Comparison of ENCODE assay signal across 12 cellular contexts in the genomic region with DNA sequence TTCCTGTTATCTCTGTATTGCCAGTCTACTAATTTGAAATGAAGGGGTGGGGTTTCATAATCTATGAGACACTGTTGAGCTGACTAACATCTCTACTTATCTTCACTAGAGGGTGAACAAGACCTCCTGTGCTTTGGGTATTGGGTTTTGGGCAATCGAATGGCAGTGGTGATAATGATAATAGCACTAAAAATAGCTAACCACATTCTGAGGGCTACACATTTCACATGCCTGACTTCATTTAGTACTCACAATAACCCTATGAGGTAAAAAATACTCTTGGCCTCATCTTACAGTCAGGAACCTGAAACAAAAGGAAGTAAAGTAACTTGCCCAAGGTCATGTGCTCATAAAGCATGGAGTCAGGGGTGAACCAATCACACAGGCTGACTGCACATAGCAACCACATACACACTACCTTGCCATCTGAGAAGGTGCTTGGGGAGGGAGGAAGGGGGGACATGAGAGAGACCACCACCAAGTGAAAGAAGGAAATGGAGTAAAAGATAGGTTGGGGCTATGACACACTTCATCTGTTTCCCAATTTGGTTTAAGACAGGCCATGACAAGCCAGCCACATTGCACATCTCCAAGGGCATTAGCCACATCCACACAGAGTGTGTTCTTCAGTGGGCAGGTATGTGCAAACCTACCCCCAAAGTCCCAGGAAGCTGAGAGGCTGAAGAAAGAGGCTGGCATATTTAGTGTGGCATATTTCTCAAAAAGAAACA.
A peak's percentile ranks its signal among the peaks of the same experiment; 100 is the strongest.
DNase-seq lines count a peak whose midpoint lies in the region; ATAC-seq and TF ChIP-seq lines count a peak whose summit lies in the region.
"Had no signal": no experiment of that assay in that cellular context is flagged by ENCODE, and none has a peak within 500 bp of the region (broad histone marks: within the 10 kb centered on the region; RNA-seq: fewer than 3 reads in every experiment).

No MANE protein-coding gene starts in this region.

- H2BK5ac ChIP-seq in trophoblast cell (ENCODE audit: low read depth, low read length, poor library complexity): no peak overlapping the region

- H3K36me3 ChIP-seq in trophoblast cell (ENCODE audit: control insufficient read depth in 1 of 2, insufficient read depth in 2 of 2, low read length in 2 of 2): peaks cover 0 to 3% of the 10 kb centered on the region in 2 experiments

- H2AFZ ChIP-seq in trophoblast cell (ENCODE audit: insufficient read depth, low read length, poor library complexity): no peak overlapping the region

- TF ChIP-seq CTCF in HFFc6 (IDR thresholded peaks at IDR 0.05): no peak

- peaks cover 57% of the 10 kb centered on the region for H3K4me1 Mint-ChIP-seq in HFFc6 (ENCODE audit: low read depth)
- H3K4me1 Mint-ChIP-seq: activated CD8-positive, alpha-beta memory T cell treated with anti-CD3 and anti-CD28 coated beads, Interleukin-2, amount 10 ng/mL, durations not matched to agents 7 days and 5 days; CD8-positive, alpha-beta memory T cell; neural crest cell had no signal

- H3K27me3 Mint-ChIP-seq in HFFc6 (ENCODE audit: insufficient read depth): peaks cover 1% of the 10 kb centered on the region; the same call in 1 of the 2 replicates
- H3K27me3 Mint-ChIP-seq: activated CD8-positive, alpha-beta memory T cell treated with anti-CD3 and anti-CD28 coated beads, Interleukin-2, amount 10 ng/mL, durations not matched to agents 7 days and 5 days; CD8-positive, alpha-beta memory T cell had no signal

- H3K79me1 ChIP-seq in trophoblast cell (ENCODE audit: low read length): no peaks in the 10 kb centered on the region

- H4K12ac ChIP-seq in trophoblast cell (ENCODE audit: low read depth, low read length): no peak overlapping the region

- H3K36me3 Mint-ChIP-seq in HFFc6 (ENCODE audit: low read depth): peaks cover 20% of the 10 kb centered on the region
- H3K36me3 Mint-ChIP-seq: activated CD8-positive, alpha-beta memory T cell treated with anti-CD3 and anti-CD28 coated beads, Interleukin-2, amount 10 ng/mL, durations not matched to agents 7 days and 5 days; CD8-positive, alpha-beta memory T cell had no signal

- H3K27ac Mint-ChIP-seq in HFFc6: peak overlapping the region; percentile 84
- H3K27ac Mint-ChIP-seq: activated CD8-positive, alpha-beta memory T cell treated with anti-CD3 and anti-CD28 coated beads, Interleukin-2, amount 10 ng/mL, durations not matched to agents 7 days and 5 days; CD8-positive, alpha-beta memory T cell had no signal

- H3K9ac ChIP-seq in trophoblast cell (ENCODE audit: low read length): no peak overlapping the region

- H3K4me2 ChIP-seq in trophoblast cell (ENCODE audit: low read length): no peak overlapping the region

- no peak overlapping the region for H3K4ac ChIP-seq in trophoblast cell (ENCODE audit: low read depth, low read length)

- no peaks in the 10 kb centered on the region for H3K4me1 ChIP-seq in trophoblast cell (ENCODE audit: control insufficient read depth in 1 of 2, insufficient read depth in 2 of 2, low read length in 2 of 2)

- peaks cover 3% of the 10 kb centered on the region for H3K9me3 ChIP-seq in trophoblast cell (ENCODE audit: insufficient read depth, low read depth, low read length)

- H3K27me3 ChIP-seq in trophoblast cell (ENCODE audit: insufficient read depth, low read length): no peaks in the 10 kb centered on the region

- no peak overlapping the region for H2BK120ac ChIP-seq in trophoblast cell (ENCODE audit: insufficient read depth, low read length, poor library complexity)

- H2BK12ac ChIP-seq in trophoblast cell (ENCODE audit: low read length): no peak overlapping the region

- no CpG with 5 or more reads among the region's 1 CpG for WGBS in trophoblast cell (ENCODE audit: extremely low coverage, insufficient coverage, insufficient read length)

- peak; percentile 31 for DNase-seq in GM04503 (ENCODE audit: low read depth)
- DNase-seq in HFFc6: peak; percentile 38
- DNase-seq in RPMI7951 (ENCODE audit: low read depth): peak; percentile 31
- peak; percentile 67 for DNase-seq in iris pigment epithelial cell (ENCODE audit: low read depth)
- DNase-seq in activated naive CD4-positive, alpha-beta T cell treated with Interleukin-2 at 50 U/mL for 16 hours: no peak
- DNase-seq in trophoblast cell: no peak
- no peak for DNase-seq in left lobe of liver (ENCODE audit: low spot score)
- DNase-seq: activated CD8-positive, alpha-beta memory T cell treated with anti-CD3 and anti-CD28 coated beads, Interleukin-2, amount 10 ng/mL, durations not matched to agents 7 days and 5 days; CD8-positive, alpha-beta memory T cell; stimulated activated CD4-positive, alpha-beta T cell treated with anti-CD3 and anti-CD28 coated beads, Interleukin-12 subunit alpha, Interleukin-12 subunit beta, amount 100 ng/mL, for 4 hours had no signal

- no peak overlapping the region for H3K14ac ChIP-seq in trophoblast cell (ENCODE audit: low read length)

- H2AK5ac ChIP-seq in trophoblast cell (ENCODE audit: low read length): no peak overlapping the region

- H3K27ac ChIP-seq in trophoblast cell (ENCODE audit: low read depth, low read length): no peak overlapping the region

- ATAC-seq in left lobe of liver: no peak
- no peak for ATAC-seq in HG03280 (IDR thresholded peaks at IDR 0.05; ENCODE audit: unreplicated experiment)
- ATAC-seq: activated CD8-positive, alpha-beta memory T cell treated with anti-CD3 and anti-CD28 coated beads, Interleukin-2, amount 10 ng/mL, durations not matched to agents 7 days and 5 days had no signal

- H3K79me2 ChIP-seq in trophoblast cell (ENCODE audit: control insufficient read depth, insufficient read depth, low read length, poor library complexity): no peaks in the 10 kb centered on the region

- H3K4me3 Mint-ChIP-seq in HFFc6: peak overlapping the region; percentile 12; the same call in 1 of the 2 replicates
- H3K4me3 Mint-ChIP-seq: activated CD8-positive, alpha-beta memory T cell treated with anti-CD3 and anti-CD28 coated beads, Interleukin-2, amount 10 ng/mL, durations not matched to agents 7 days and 5 days; CD8-positive, alpha-beta memory T cell; neural crest cell had no signal

- no peak overlapping the region for H3K4me3 ChIP-seq in trophoblast cell (ENCODE audit: low read depth, low read length)

- H4K91ac ChIP-seq in trophoblast cell (ENCODE audit: low read depth, low read length): no peak overlapping the region

- H3K23ac ChIP-seq in trophoblast cell (ENCODE audit: low read length): no peak overlapping the region

- H3K18ac ChIP-seq in trophoblast cell (ENCODE audit: low read length): no peak overlapping the region

- H3K9me3 Mint-ChIP-seq in HFFc6: peaks cover 21% of the 10 kb centered on the region

- H4K8ac ChIP-seq in trophoblast cell (ENCODE audit: low read depth, low read length): no peak overlapping the region

Comparison
In these comparisons a context has a peak if more than half of its experiments do, and no peak if none do; other contexts are left out.
1. DNase-seq: peak in GM04503 (single experiment), HFFc6 (single experiment), RPMI7951 (single experiment) and iris pigment epithelial cell (single experiment); none in activated naive CD4-positive, alpha-beta T cell treated with Interleukin-2 at 50 U/mL for 16 hours (single experiment), trophoblast cell (0 of 2) and left lobe of liver (single experiment).